17 cellular contexts compared by ENCODE assay signal in genomic region chr14:24408764-24409163, GRCh38. TPM values are rescaled to one million over a fixed set of nuclear protein-coding genes. Genes with fewer than 3 reads are reported as not detected.
"Had no signal": no experiment of that assay in that cellular context is flagged by ENCODE, and none has a peak within 500 bp of the region (broad histone marks: within the 10 kb centered on the region; RNA-seq: fewer than 3 reads in every experiment).

No MANE protein-coding gene starts in this region.

- H3K4me1 Mint-ChIP-seq: activated CD4-positive, alpha-beta T cell treated with anti-CD3 and anti-CD28 coated beads, Interleukin-2, amount 10 ng/mL, durations not matched to agents 24 days and 14 days; activated naive CD8-positive, alpha-beta T cell treated with anti-CD3 and anti-CD28 coated beads for 36 hours; central memory CD8-positive, alpha-beta T cell; neural crest cell had no signal

- H3K36me3 ChIP-seq: prostate gland had no signal

- H3K9me3 Mint-ChIP-seq: activated CD4-positive, alpha-beta T cell treated with anti-CD3 and anti-CD28 coated beads, Interleukin-2, amount 10 ng/mL, durations not matched to agents 24 days and 14 days; activated naive CD8-positive, alpha-beta T cell treated with anti-CD3 and anti-CD28 coated beads for 36 hours; central memory CD8-positive, alpha-beta T cell; mesothelial cell of epicardium; neural crest cell; stimulated activated naive CD8-positive, alpha-beta T cell treated with anti-CD3 and anti-CD28 coated beads, Interleukin-15, Interleukin-2, amounts not matched to agents 100 ng/mL and 50 ng/mL, for 24 hours; type B pancreatic cell had no signal

- ATAC-seq: activated CD8-positive, alpha-beta T cell treated with anti-CD3 and anti-CD28 coated beads, Interleukin-2, amount 10 ng/mL, durations not matched to agents 7 days and 5 days; body of pancreas; right cardiac atrium had no signal

- H3K27ac Mint-ChIP-seq: activated CD4-positive, alpha-beta T cell treated with anti-CD3 and anti-CD28 coated beads, Interleukin-2, amount 10 ng/mL, durations not matched to agents 24 days and 14 days; activated CD8-positive, alpha-beta T cell treated with anti-CD3 and anti-CD28 coated beads, Interleukin-2, amount 10 ng/mL, durations not matched to agents 7 days and 5 days; activated naive CD8-positive, alpha-beta T cell treated with anti-CD3 and anti-CD28 coated beads for 36 hours; mesothelial cell of epicardium; stimulated activated naive CD8-positive, alpha-beta T cell treated with anti-CD3 and anti-CD28 coated beads, Interleukin-15, Interleukin-2, amounts not matched to agents 100 ng/mL and 50 ng/mL, for 24 hours; type B pancreatic cell had no signal

- H3K9me3 ChIP-seq: body of pancreas, prostate gland, suprapubic skin had no signal

- H3K4me3 ChIP-seq: body of pancreas, lung, prostate gland, smooth muscle cell, suprapubic skin had no signal

- H3K27me3 ChIP-seq: body of pancreas, suprapubic skin had no signal

- DNase-seq: activated CD4-positive, alpha-beta T cell treated with anti-CD3 and anti-CD28 coated beads, Interleukin-2, amount 10 ng/mL, durations not matched to agents 24 days and 14 days; activated CD4-positive, CD25-positive, alpha-beta regulatory T cell; activated CD8-positive, alpha-beta T cell treated with anti-CD3 and anti-CD28 coated beads, Interleukin-2, amount 10 ng/mL, durations not matched to agents 7 days and 5 days; activated naive CD8-positive, alpha-beta T cell treated with anti-CD3 and anti-CD28 coated beads for 36 hours; amygdala; body of pancreas; effector memory CD4-positive, alpha-beta T cell had no signal

- H3K4me1 ChIP-seq: prostate gland had no signal

- H3K27me3 Mint-ChIP-seq: type B pancreatic cell had no signal

- H3K4me3 Mint-ChIP-seq: activated CD4-positive, alpha-beta T cell treated with anti-CD3 and anti-CD28 coated beads, Interleukin-2, amount 10 ng/mL, durations not matched to agents 24 days and 14 days; activated CD8-positive, alpha-beta T cell treated with anti-CD3 and anti-CD28 coated beads, Interleukin-2, amount 10 ng/mL, durations not matched to agents 7 days and 5 days; activated naive CD8-positive, alpha-beta T cell treated with anti-CD3 and anti-CD28 coated beads for 36 hours; central memory CD8-positive, alpha-beta T cell; mesothelial cell of epicardium; neural crest cell; stimulated activated naive CD8-positive, alpha-beta T cell treated with anti-CD3 and anti-CD28 coated beads, Interleukin-15, Interleukin-2, amounts not matched to agents 100 ng/mL and 50 ng/mL, for 24 hours; type B pancreatic cell had no signal

- H3K36me3 Mint-ChIP-seq: activated naive CD8-positive, alpha-beta T cell treated with anti-CD3 and anti-CD28 coated beads for 36 hours had no signal

RNA-seq across cellular contexts. Expression of gene NYNRIN, which starts 10.0 kb away (rescaled TPM):
- total RNA-seq: activated CD4-positive, alpha-beta T cell treated with anti-CD3 and anti-CD28 coated beads, Interleukin-2, amount 10 ng/mL, durations not matched to agents 24 days and 14 days had no signal

RNA-seq across cellular contexts. Expression of gene NFATC4, which starts 40.8 kb away (rescaled TPM):
- total RNA-seq: activated CD4-positive, alpha-beta T cell treated with anti-CD3 and anti-CD28 coated beads, Interleukin-2, amount 10 ng/mL, durations not matched to agents 24 days and 14 days; activated CD8-positive, alpha-beta T cell treated with anti-CD3 and anti-CD28 coated beads, Interleukin-2, amount 10 ng/mL, durations not matched to agents 7 days and 5 days had no signal
